In the genomic region with DNA sequence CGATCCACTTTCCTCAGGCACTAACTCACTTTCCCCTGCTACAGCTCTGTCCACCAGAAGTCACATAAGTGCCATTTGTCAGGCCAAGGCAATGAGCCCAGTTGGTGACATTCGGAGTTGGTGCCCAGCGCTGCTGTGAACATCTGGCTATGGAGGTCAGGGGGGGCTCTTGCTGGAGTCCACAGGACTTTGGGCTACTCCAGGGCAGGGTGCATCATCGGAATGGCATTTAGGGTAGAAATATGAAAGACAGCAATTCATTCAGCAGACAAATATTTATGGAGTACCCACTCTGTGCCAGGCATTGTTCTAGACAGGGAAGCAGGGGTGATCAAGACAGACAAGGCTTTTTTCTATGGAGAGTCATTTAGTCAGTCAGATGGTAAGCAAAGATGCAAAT, we compare ENCODE assay signal across 9 cellular contexts. TPM values are rescaled to one million over a fixed set of nuclear protein-coding genes. Genes with fewer than 3 reads are reported as not detected.
A peak's percentile ranks its signal among the peaks of the same experiment; 100 is the strongest.
DNase-seq lines count a peak whose midpoint lies in the region; ATAC-seq and TF ChIP-seq lines count a peak whose summit lies in the region.
"Had no signal": no experiment of that assay in that cellular context is flagged by ENCODE, and none has a peak within 500 bp of the region (broad histone marks: within the 10 kb centered on the region; RNA-seq: fewer than 3 reads in every experiment).

No MANE protein-coding gene starts in this region.

- TF ChIP-seq EP300 in tibial nerve (IDR thresholded peaks at IDR 0.05), result peak in 1 of 2 donors; percentile 73

- no peaks in the 10 kb centered on the region for H3K9me3 Mint-ChIP-seq in activated T-cell treated with anti-CD3 and anti-CD28 coated beads, Interleukin-2, amount 50 U/mL, for 4 hours

- 29 to 46% methylated on average over 4 of the region's 4 CpGs for WGBS in tibial nerve, 2 donors
- 62% methylated on average over 4 of the region's 4 CpGs for whole genome bisulfite sequencing in prostate gland

- H3K4me1 Mint-ChIP-seq in activated T-cell treated with anti-CD3 and anti-CD28 coated beads, Interleukin-2, amount 50 U/mL, for 4 hours (ENCODE audit: low read depth), result peaks cover 30% of the 10 kb centered on the region

- no peak for DNase-seq in activated T-cell treated with anti-CD3 and anti-CD28 coated beads, Interleukin-2, amount 50 U/mL, for 4 hours
- DNase-seq in activated T-cell treated with anti-CD3 and anti-CD28 coated beads for 4 hours (no peak), astrocyte of the hippocampus (ENCODE audit: low read depth, low spot score) (peak; percentile 36), tibial nerve (ENCODE audit: low spot score in 2 of 2) (peak in 1 of 2 donors; percentile 19), prostate gland (ENCODE audit: low spot score) (no peak)
- DNase-seq in stimulated activated CD8-positive, alpha-beta memory T cell treated with anti-CD3 and anti-CD28 coated beads, Interleukin-4, amount 100 ng/mL, for 48 hours, result no peak

- ATAC-seq in activated T-cell treated with anti-CD3 and anti-CD28 coated beads, Interleukin-2, amount 50 U/mL, for 4 hours, result no peak
- ATAC-seq in GM19397 (IDR thresholded peaks at IDR 0.05; ENCODE audit: unreplicated experiment), result no peak

- H3K27ac ChIP-seq in layer of hippocampus (ENCODE audit: low read depth, low read length) (peak overlapping the region; percentile 78), tibial nerve (peak overlapping the region; percentile 8 to 96 (median 76)), prostate gland (no peak overlapping the region)

- H3K9me3 ChIP-seq in tibial nerve (no peaks in the 10 kb centered on the region), prostate gland (no peaks in the 10 kb centered on the region)

- peaks cover 14% of the 10 kb centered on the region for H3K36me3 Mint-ChIP-seq in activated T-cell treated with anti-CD3 and anti-CD28 coated beads, Interleukin-2, amount 50 U/mL, for 4 hours (ENCODE audit: insufficient read depth)
- H3K36me3 Mint-ChIP-seq: CD14-positive monocyte had no signal

- H3K4me3 ChIP-seq in tibial nerve (peak overlapping the region; percentile 73 to 97 (median 90)), prostate gland (no peak overlapping the region)

- H3K27me3 Mint-ChIP-seq in activated T-cell treated with anti-CD3 and anti-CD28 coated beads, Interleukin-2, amount 50 U/mL, for 4 hours (ENCODE audit: low read depth), result no peaks in the 10 kb centered on the region

- TF ChIP-seq CTCF in tibial nerve (IDR thresholded peaks at IDR 0.05) (no peak), prostate gland (IDR thresholded peaks at IDR 0.05) (no peak)

- H3K4me1 ChIP-seq in tibial nerve (peaks cover 0 to 50% (median 21%) of the 10 kb centered on the region in 4 donors), prostate gland (replicated peaks) (peaks cover 3% of the 10 kb centered on the region)

- H3K27me3 ChIP-seq in layer of hippocampus (ENCODE audit: control insufficient read depth, insufficient read depth, low read length) (no peaks in the 10 kb centered on the region), tibial nerve (no peaks in the 10 kb centered on the region), prostate gland (replicated peaks; ENCODE audit: insufficient read depth) (no peaks in the 10 kb centered on the region)

- H3K36me3 ChIP-seq in tibial nerve (no peaks in the 10 kb centered on the region), prostate gland (no peaks in the 10 kb centered on the region)

- intact Hi-C loops in prostate gland (cut with DNase I), result no loop called here

- TF ChIP-seq POLR2A in tibial nerve (IDR thresholded peaks at IDR 0.05) (no peak), prostate gland (IDR thresholded peaks at IDR 0.05) (no peak)

- peak overlapping the region; percentile 100 for H3K4me3 Mint-ChIP-seq in activated T-cell treated with anti-CD3 and anti-CD28 coated beads, Interleukin-2, amount 50 U/mL, for 4 hours

RNA-seq across cellular contexts. Expression of gene PPP1CC, which starts 1.5 kb away (rescaled TPM):
- 100 to 1,000 TPM; 345 to 413 (median 354) TPM for total RNA-seq in activated T-cell treated with anti-CD3 and anti-CD28 coated beads, Interleukin-2, amount 50 U/mL, for 4 hours
- total RNA-seq in tibial nerve (10 to 100 TPM; 74.5 to 96.4 (median 83.9) TPM), prostate gland (100 to 1,000 TPM in 1 of 2 donors, 10 to 100 TPM in 1; 92.9 to 103 TPM)

RNA-seq across cellular contexts. Expression of gene HVCN1, which starts 55.3 kb away (rescaled TPM):
- total RNA-seq in activated T-cell treated with anti-CD3 and anti-CD28 coated beads, Interleukin-2, amount 50 U/mL, for 4 hours, result 1 to 10 TPM; 6.1 to 8.1 (median 7.2) TPM
- total RNA-seq in tibial nerve, result 10 to 100 TPM in 2 of 4 donors, 1 to 10 TPM in 2; 4.5 to 13.8 (median 9.6) TPM
- total RNA-seq in prostate gland, result 10 to 100 TPM in 1 of 2 donors, 1 to 10 TPM in 1; 5.4 to 11.2 TPM

Comparison
In these comparisons a context has a peak if more than half of its experiments do, and no peak if none do; other contexts are left out.
1. H3K27ac ChIP-seq: peak in layer of hippocampus (single experiment) and tibial nerve (4 of 4); none in prostate gland (0 of 2).
2. H3K4me3 ChIP-seq: peak in tibial nerve (4 of 4); none in prostate gland (0 of 2).